ENCODE assay signal across 8 cellular contexts in the genomic region with DNA sequence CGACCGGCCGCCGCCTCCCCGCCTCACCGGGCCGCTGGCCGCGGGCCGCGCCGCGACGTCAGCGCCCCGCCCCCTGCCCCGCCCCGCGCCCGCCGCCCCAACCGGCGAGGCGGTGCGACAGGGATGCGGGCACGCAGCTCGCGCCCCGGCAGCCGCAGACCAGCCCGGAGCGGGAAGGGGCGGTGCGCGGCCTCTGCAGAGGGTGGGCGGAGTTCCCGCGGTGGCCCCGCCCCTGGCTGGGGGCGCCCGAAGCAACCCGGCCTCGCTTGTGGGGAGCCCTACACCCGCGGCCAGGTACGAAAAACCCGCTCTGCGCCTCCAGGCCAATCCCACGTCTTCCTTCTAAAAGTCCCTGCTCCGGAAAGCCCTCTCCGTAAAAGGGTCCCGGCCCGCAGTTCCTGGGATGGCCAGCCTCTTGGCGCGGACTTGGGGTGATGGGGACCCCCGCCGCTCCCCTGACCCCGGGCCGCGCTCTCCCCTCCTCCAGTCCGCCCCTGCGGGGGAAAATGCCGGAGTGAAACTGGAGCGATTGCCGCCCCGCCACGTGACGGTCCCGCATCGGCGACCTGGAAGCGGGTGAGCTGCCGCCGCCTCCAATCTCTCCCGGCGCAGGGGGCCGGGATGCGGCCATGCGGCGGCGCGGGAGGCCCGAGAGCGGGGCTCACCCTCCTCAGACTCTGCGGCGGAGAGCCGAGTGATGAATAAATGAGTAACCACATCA. TPM values are rescaled to one million over a fixed set of nuclear protein-coding genes. Genes with fewer than 3 reads are reported as not detected.
DNase-seq lines count a peak whose midpoint lies in the region; ATAC-seq and TF ChIP-seq lines count a peak whose summit lies in the region.

A gene with protein sequence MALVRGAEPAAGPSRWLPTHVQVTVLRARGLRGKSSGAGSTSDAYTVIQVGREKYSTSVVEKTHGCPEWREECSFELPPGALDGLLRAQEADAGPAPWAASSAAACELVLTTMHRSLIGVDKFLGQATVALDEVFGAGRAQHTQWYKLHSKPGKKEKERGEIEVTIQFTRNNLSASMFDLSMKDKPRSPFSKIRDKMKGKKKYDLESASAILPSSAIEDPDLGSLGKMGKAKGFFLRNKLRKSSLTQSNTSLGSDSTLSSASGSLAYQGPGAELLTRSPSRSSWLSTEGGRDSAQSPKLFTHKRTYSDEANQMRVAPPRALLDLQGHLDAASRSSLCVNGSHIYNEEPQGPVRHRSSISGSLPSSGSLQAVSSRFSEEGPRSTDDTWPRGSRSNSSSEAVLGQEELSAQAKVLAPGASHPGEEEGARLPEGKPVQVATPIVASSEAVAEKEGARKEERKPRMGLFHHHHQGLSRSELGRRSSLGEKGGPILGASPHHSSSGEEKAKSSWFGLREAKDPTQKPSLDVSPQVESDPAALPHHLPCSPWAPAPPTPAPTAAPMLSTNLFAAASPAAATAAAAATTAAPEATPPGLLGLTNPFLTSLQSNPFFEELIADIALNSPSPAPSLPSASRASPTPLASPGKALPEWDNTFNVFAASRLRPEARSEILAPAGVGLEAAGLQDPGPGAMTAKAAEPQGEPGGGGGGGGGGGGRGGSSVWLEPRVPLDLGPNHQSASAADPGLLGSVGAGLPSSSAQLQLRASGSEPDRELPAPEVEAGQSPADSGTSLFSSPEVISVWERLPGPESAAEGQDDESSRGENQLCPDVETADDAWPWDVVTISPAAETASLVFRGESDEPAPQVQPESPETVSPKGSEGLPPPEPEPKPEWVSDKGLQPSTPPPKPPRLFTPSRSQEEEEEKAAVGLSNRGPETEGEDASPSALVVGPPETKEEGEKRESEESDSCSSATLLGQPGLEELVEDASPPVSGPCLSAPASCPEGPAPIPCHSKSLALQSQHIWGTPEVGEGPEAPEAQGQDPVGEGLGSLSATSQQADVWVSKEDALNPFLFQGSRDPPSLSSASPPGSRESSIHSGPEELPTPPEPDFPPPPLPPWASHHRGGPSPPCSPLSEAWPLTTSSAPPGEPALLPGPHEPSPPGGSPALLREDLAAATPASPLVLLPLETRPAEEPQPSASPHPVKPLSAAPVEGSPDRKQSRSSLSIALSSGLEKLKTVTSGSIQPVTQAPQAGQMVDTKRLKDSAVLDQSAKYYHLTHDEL (N-terminal part only) (minus strand): TSS at position 36 of the 721 bp plus-strand sequence. CDS start 171 bp downstream, outside the sequence.

- TF ChIP-seq CTCF in OCI-LY7 (conservative IDR thresholded peaks at IDR 0.05; ENCODE audit: low read length) = no peak
- no peak for TF ChIP-seq CTCF in epithelial cell of proximal tubule (conservative IDR thresholded peaks at IDR 0.05; ENCODE audit: low read depth, low read length)

- H3K79me2 ChIP-seq in OCI-LY7 (ENCODE audit: insufficient read depth, low read depth, low read length) = no peaks in the 10 kb centered on the region

- H3K27ac Mint-ChIP-seq in activated T-cell treated with anti-CD3 and anti-CD28 coated beads, Interleukin-2, amount 50 U/mL, for 24 hours = peak within 1 kb of the TSS; percentile 63

- H3K4me1 ChIP-seq in OCI-LY7 (ENCODE audit: insufficient read depth, low read length, poor library complexity, severe bottlenecking) (no peaks in the 10 kb centered on the region), mononuclear cell (ENCODE audit: insufficient read depth, low read length) (peaks cover 15% of the 10 kb centered on the region)

- H3K4me2 ChIP-seq in OCI-LY7 (ENCODE audit: low read length) = peak within 1 kb of the TSS; percentile 61

- intact Hi-C loops in OCI-LY7 (cut with micrococcal nuclease; ENCODE audit: unreplicated experiment) = no loop called here

- H3K27ac ChIP-seq in OCI-LY7 (ENCODE audit: low read depth, low read length, poor library complexity, severe bottlenecking) = no peak within 1 kb of the TSS

- no peak within 1 kb of the TSS for H2AFZ ChIP-seq in OCI-LY7 (ENCODE audit: low read length)

- H3K4me1 Mint-ChIP-seq in activated T-cell treated with anti-CD3 and anti-CD28 coated beads, Interleukin-2, amount 50 U/mL, for 24 hours (ENCODE audit: low read depth) = peaks cover 30% of the 10 kb centered on the region

- H3K4me3 ChIP-seq in OCI-LY7 (ENCODE audit: low read depth, low read length, poor library complexity, severe bottlenecking) (peak within 1 kb of the TSS; percentile 59), epithelial cell of proximal tubule (ENCODE audit: low read depth, low read length) (peak within 1 kb of the TSS; percentile 91), mononuclear cell (ENCODE audit: low read length) (peak within 1 kb of the TSS; percentile 45)

- H3K36me3 Mint-ChIP-seq in activated T-cell treated with anti-CD3 and anti-CD28 coated beads, Interleukin-2, amount 50 U/mL, for 24 hours (ENCODE audit: low read depth) = no peaks in the 10 kb centered on the region

- POLR2A ChIA-PET in OCI-LY7 (lab: Charles Lee) = no interaction called here

- peaks cover 36% of the 10 kb centered on the region for H3K27me3 ChIP-seq in mononuclear cell (ENCODE audit: insufficient read depth, low read length)

- BruUV-seq in OCI-LY7 (replicated peaks; lab: Mats Ljungman, UMichigan) = no TSS peak

- H3K9me3 ChIP-seq in OCI-LY7 (ENCODE audit: low read length) (no peaks in the 10 kb centered on the region), mononuclear cell (ENCODE audit: low read depth, low read length) (no peaks in the 10 kb centered on the region)

- CTCF ChIA-PET in OCI-LY7 (lab: Charles Lee; ENCODE audit: unreplicated experiment) = no interaction called here

- H4K20me1 ChIP-seq in OCI-LY7 (ENCODE audit: insufficient read depth, low read length) = no peaks in the 10 kb centered on the region

- no peaks in the 10 kb centered on the region for H3K36me3 ChIP-seq in OCI-LY7 (ENCODE audit: insufficient read depth, low read length)

- H3K9me2 ChIP-seq in OCI-LY7 (ENCODE audit: insufficient read depth, low read length) = no peaks in the 10 kb centered on the region

- H3K27me3 Mint-ChIP-seq in activated T-cell treated with anti-CD3 and anti-CD28 coated beads, Interleukin-2, amount 50 U/mL, for 24 hours = peaks cover 4% of the 10 kb centered on the region

- DNase-seq in AG08396 (ENCODE audit: low spot score) (peak; percentile 93), OCI-LY7 (ENCODE audit: low spot score) (peak; percentile 38), epithelial cell of proximal tubule (ENCODE audit: low read depth) (no peak)
- peak; percentile 86 for DNase-seq in activated T-cell treated with anti-CD3 and anti-CD28 coated beads, Interleukin-2, amount 50 U/mL, for 24 hours
- DNase-seq in stimulated activated CD8-positive, alpha-beta memory T cell treated with anti-CD3 and anti-CD28 coated beads, Interleukin-15, amount 100 ng/mL, for 48 hours (ENCODE audit: low read depth in 2 of 2) = peak; percentile 56 to 66

- ATAC-seq in GM19023 (IDR thresholded peaks at IDR 0.05; ENCODE audit: unreplicated experiment) = peak; percentile 72
- ATAC-seq in HG03342 (IDR thresholded peaks at IDR 0.05; ENCODE audit: unreplicated experiment) = peak; percentile 72

- no peaks in the 10 kb centered on the region for H3K9me3 Mint-ChIP-seq in activated T-cell treated with anti-CD3 and anti-CD28 coated beads, Interleukin-2, amount 50 U/mL, for 24 hours

- H3K4me3 Mint-ChIP-seq in activated T-cell treated with anti-CD3 and anti-CD28 coated beads, Interleukin-2, amount 50 U/mL, for 24 hours = peak within 1 kb of the TSS; percentile 78

RNA-seq across cellular contexts. Expression of the gene that starts here (rescaled TPM):
- total RNA-seq in OCI-LY7 (2014; rRNA removed; shearing (Covaris generic)) = 0.05 and 0.13 TPM in 2 replicates
- total RNA-seq in OCI-LY7 (2022) (0.66 TPM in 1 of 2 replicates, not detected in the other), epithelial cell of proximal tubule (26.4 and 27.7 TPM in 2 replicates), mononuclear cell (14.5 TPM)

Comparison
In these comparisons a context has a peak if more than half of its experiments do, and no peak if none do; other contexts are left out.
1. Peak in DNase-seq, H3K4me3 ChIP-seq and H3K4me2 ChIP-seq in OCI-LY7; RNA of the gene not detected or under 1 TPM.